ENCODE assay signal across 10 cellular contexts in genomic region chr5:156475831-156476551, GRCh38.
DNase-seq lines count a peak whose midpoint lies in the region; ATAC-seq and TF ChIP-seq lines count a peak whose summit lies in the region.
"Had no signal": no experiment of that assay in that cellular context is flagged by ENCODE, and none has a peak within 500 bp of the region (broad histone marks: within the 10 kb centered on the region; RNA-seq: fewer than 3 reads in every experiment).

No MANE protein-coding gene starts in this region.

- peaks cover 10% of the 10 kb centered on the region for H3K4me1 Mint-ChIP-seq in WTC11

- H3K27me3 Mint-ChIP-seq in WTC11 (ENCODE audit: low read depth), result no peaks in the 10 kb centered on the region

- H3K4me3 ChIP-seq in heart right ventricle (no peak overlapping the region), retinal pigment epithelial cell (ENCODE audit: low read length) (no peak overlapping the region)
- H3K4me3 ChIP-seq: spleen had no signal

- no peaks in the 10 kb centered on the region for H3K9me3 ChIP-seq in heart right ventricle
- H3K9me3 ChIP-seq: spleen had no signal

- CTCF ChIA-PET in WTC11 (lab: Charles Lee), result interaction anchor here (0.6 to 1.2 kb wide), 3 partner anchors 44 to 656 kb away, joined by 3 to 4 read pairs (median 3); no protein-coding TSS in a partner anchor

- no peaks in the 10 kb centered on the region for H3K36me3 Mint-ChIP-seq in WTC11

- intact Hi-C loops in heart right ventricle (cut with DNase I), result loop anchor here in 3 of 10 donors (10.0 kb wide), 2 partner anchors 109 to 339 kb away; no protein-coding TSS in a partner anchor

- WGBS in heart right ventricle, 2 donors, result 57 to 61% methylated on average over 4 of the region's 4 CpGs

- no peaks in the 10 kb centered on the region for H3K36me3 ChIP-seq in heart right ventricle
- H3K36me3 ChIP-seq: spleen had no signal

- ATAC-seq in WTC11 (peak; percentile 88), heart right ventricle (peak; percentile 77 to 90 (median 88)), HG03469 (IDR thresholded peaks at IDR 0.05; ENCODE audit: unreplicated experiment) (no peak), GM19452 (IDR thresholded peaks at IDR 0.05; ENCODE audit: unreplicated experiment) (no peak), GM18858 (IDR thresholded peaks at IDR 0.05; ENCODE audit: unreplicated experiment) (no peak)

- H3K27ac ChIP-seq in heart right ventricle, result peak overlapping the region in 8 of 10 donors; percentile 10 to 71 (median 64)
- H3K27ac ChIP-seq: spleen had no signal

- peak overlapping the region; percentile 64 for H3K27ac Mint-ChIP-seq in WTC11

- H3K4me1 ChIP-seq in heart right ventricle, result peaks cover 10 to 66% (median 45%) of the 10 kb centered on the region in 9 donors

- no peak overlapping the region for H3K4me3 Mint-ChIP-seq in WTC11

- no peak for TF ChIP-seq CTCF in WTC11 (IDR thresholded peaks at IDR 0.05)
- peak in 2 of 9 donors; percentile 15 to 21 for TF ChIP-seq CTCF in heart right ventricle (IDR thresholded peaks at IDR 0.05)
- TF ChIP-seq CTCF in retinal pigment epithelial cell (conservative IDR thresholded peaks at IDR 0.05; ENCODE audit: low read depth, low read length), result no peak

- no peaks in the 10 kb centered on the region for H3K27me3 ChIP-seq in heart right ventricle
- H3K27me3 ChIP-seq: spleen had no signal

- POLR2A ChIA-PET in WTC11 (lab: Charles Lee), result interaction anchor here (0.7 kb wide), 1 partner anchor 79 kb away, joined by 5 read pairs; no protein-coding TSS in a partner anchor

- DNase-seq in ELR (ENCODE audit: low read depth) (peak; percentile 1), WTC11 (ENCODE audit: low spot score) (no peak), heart right ventricle (peak in 1 of 2 donors; percentile 55), retinal pigment epithelial cell (ENCODE audit: low read depth) (peak; percentile 74), NCI-H2107 treated with DMSO at 0.1 percent for 48 hours (lab: John Stamatoyannopoulos, UW; ENCODE audit: unreplicated experiment) (no peak)
- DNase-seq: cerebellar nuclear complex, spleen had no signal

- peaks cover 11% of the 10 kb centered on the region for H3K9me3 Mint-ChIP-seq in WTC11

TF ChIP-seq in WTC11, 78 proteins besides CTCF, POLR2A, EP300 and RAD21:
- TF ChIP-seq E2F4 (CRISPR knock-in tag; IDR thresholded peaks at IDR 0.05; ENCODE audit: borderline replicate concordance, low read depth) (no peak), ATF3 (CRISPR knock-in tag; conservative IDR thresholded peaks at IDR 0.05) (no peak), ESRRA (CRISPR knock-in tag; IDR thresholded peaks at IDR 0.05; ENCODE audit: borderline replicate concordance) (no peak), ZNF138 (CRISPR knock-in tag; conservative IDR thresholded peaks at IDR 0.05) (no peak), RORB (CRISPR knock-in tag; IDR thresholded peaks at IDR 0.05) (no peak), FOXP1 (CRISPR knock-in tag; IDR thresholded peaks at IDR 0.05; ENCODE audit: borderline replicate concordance) (no peak), AR (CRISPR knock-in tag; IDR thresholded peaks at IDR 0.05) (no peak), ZNF281 (CRISPR knock-in tag; IDR thresholded peaks at IDR 0.05) (no peak), RELA (CRISPR knock-in tag; IDR thresholded peaks at IDR 0.05; ENCODE audit: borderline replicate concordance) (no peak), IRF2 (CRISPR knock-in tag; IDR thresholded peaks at IDR 0.05; ENCODE audit: borderline replicate concordance, low read depth) (no peak), TCF7 (CRISPR knock-in tag; IDR thresholded peaks at IDR 0.05; ENCODE audit: low read depth) (no peak), MYBL2 (CRISPR knock-in tag; IDR thresholded peaks at IDR 0.05) (no peak)
- TF ChIP-seq, protein P1, sequence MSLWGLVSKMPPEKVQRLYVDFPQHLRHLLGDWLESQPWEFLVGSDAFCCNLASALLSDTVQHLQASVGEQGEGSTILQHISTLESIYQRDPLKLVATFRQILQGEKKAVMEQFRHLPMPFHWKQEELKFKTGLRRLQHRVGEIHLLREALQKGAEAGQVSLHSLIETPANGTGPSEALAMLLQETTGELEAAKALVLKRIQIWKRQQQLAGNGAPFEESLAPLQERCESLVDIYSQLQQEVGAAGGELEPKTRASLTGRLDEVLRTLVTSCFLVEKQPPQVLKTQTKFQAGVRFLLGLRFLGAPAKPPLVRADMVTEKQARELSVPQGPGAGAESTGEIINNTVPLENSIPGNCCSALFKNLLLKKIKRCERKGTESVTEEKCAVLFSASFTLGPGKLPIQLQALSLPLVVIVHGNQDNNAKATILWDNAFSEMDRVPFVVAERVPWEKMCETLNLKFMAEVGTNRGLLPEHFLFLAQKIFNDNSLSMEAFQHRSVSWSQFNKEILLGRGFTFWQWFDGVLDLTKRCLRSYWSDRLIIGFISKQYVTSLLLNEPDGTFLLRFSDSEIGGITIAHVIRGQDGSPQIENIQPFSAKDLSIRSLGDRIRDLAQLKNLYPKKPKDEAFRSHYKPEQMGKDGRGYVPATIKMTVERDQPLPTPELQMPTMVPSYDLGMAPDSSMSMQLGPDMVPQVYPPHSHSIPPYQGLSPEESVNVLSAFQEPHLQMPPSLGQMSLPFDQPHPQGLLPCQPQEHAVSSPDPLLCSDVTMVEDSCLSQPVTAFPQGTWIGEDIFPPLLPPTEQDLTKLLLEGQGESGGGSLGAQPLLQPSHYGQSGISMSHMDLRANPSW (CRISPR knock-in tag; conservative IDR thresholded peaks at IDR 0.05; ENCODE audit: low read depth), result no peak
- TF ChIP-seq, protein P2, sequence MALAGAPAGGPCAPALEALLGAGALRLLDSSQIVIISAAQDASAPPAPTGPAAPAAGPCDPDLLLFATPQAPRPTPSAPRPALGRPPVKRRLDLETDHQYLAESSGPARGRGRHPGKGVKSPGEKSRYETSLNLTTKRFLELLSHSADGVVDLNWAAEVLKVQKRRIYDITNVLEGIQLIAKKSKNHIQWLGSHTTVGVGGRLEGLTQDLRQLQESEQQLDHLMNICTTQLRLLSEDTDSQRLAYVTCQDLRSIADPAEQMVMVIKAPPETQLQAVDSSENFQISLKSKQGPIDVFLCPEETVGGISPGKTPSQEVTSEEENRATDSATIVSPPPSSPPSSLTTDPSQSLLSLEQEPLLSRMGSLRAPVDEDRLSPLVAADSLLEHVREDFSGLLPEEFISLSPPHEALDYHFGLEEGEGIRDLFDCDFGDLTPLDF (CRISPR knock-in tag; IDR thresholded peaks at IDR 0.05), result no peak
- TF ChIP-seq, protein P3, sequence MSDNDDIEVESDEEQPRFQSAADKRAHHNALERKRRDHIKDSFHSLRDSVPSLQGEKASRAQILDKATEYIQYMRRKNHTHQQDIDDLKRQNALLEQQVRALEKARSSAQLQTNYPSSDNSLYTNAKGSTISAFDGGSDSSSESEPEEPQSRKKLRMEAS (CRISPR knock-in tag; IDR thresholded peaks at IDR 0.05), result no peak

Comparison
In these comparisons a context has a peak if more than half of its experiments do, and no peak if none do; other contexts are left out.
1. DNase-seq: peak in ELR (single experiment) and retinal pigment epithelial cell (single experiment); none in WTC11 (single experiment) and NCI-H2107 treated with DMSO at 0.1 percent for 48 hours (single experiment).
2. ATAC-seq: peak in WTC11 (single experiment) and heart right ventricle (8 of 8); none in HG03469 (single experiment), GM19452 (single experiment) and GM18858 (single experiment).